In the genomic region with DNA sequence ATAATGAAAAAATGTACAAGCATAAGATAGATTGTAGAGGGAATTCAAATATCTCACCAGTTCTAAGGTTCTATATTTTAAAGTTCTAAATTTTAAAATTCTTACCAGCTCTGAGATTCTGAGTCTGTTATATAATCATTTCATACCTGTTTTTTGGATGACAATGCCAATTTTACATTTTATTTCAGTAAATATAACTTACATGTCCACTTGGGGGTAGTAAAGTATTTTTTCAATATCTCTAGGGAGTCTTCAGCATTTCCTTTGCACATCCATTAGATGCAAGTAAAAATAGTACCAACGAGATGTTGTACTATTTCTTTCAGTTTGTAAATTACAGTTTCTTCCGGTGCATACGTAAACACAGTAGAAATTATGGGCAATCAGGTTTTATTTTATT, we compare ENCODE assay signal across 17 cellular contexts. TPM values are rescaled to one million over a fixed set of nuclear protein-coding genes. Genes with fewer than 3 reads are reported as not detected.
"Had no signal": no experiment of that assay in that cellular context is flagged by ENCODE, and none has a peak within 500 bp of the region (broad histone marks: within the 10 kb centered on the region; RNA-seq: fewer than 3 reads in every experiment).

No MANE protein-coding gene starts in this region.

- H3K4me1 ChIP-seq: gastroesophageal sphincter, pancreas, tibial nerve had no signal

- H3K4me3 ChIP-seq: gastroesophageal sphincter, pancreas, tibial nerve had no signal

- H3K27me3 ChIP-seq: gastroesophageal sphincter, pancreas, tibial nerve had no signal

- H3K27ac Mint-ChIP-seq: activated CD8-positive, alpha-beta T cell treated with anti-CD3 and anti-CD28 coated beads for 36 hours; activated naive CD8-positive, alpha-beta T cell treated with anti-CD3 and anti-CD28 coated beads, Interleukin-2, amount 10 ng/mL, durations not matched to agents 7 days and 5 days; activated T-cell treated with anti-CD3 and anti-CD28 coated beads, Interleukin-2, amount 50 U/mL, for 72 hours had no signal

- H3K9me3 Mint-ChIP-seq: activated CD8-positive, alpha-beta T cell treated with anti-CD3 and anti-CD28 coated beads for 36 hours; activated naive CD8-positive, alpha-beta T cell treated with anti-CD3 and anti-CD28 coated beads, Interleukin-2, amount 10 ng/mL, durations not matched to agents 7 days and 5 days had no signal

- H3K4me1 Mint-ChIP-seq: activated naive CD8-positive, alpha-beta T cell treated with anti-CD3 and anti-CD28 coated beads, Interleukin-2, amount 10 ng/mL, durations not matched to agents 7 days and 5 days had no signal

- ATAC-seq: activated CD8-positive, alpha-beta T cell treated with anti-CD3 and anti-CD28 coated beads for 36 hours; gastroesophageal sphincter; pancreas had no signal

- DNase-seq: activated CD4-positive, alpha-beta T cell treated with anti-CD3 and anti-CD28 coated beads for 4 hours; activated CD8-positive, alpha-beta memory T cell treated with anti-CD3 and anti-CD28 coated beads, Interleukin-2, amount 50 U/mL, for 4 hours; activated CD8-positive, alpha-beta T cell treated with anti-CD3 and anti-CD28 coated beads for 36 hours; activated gamma-delta T cell treated with Interleukin-2 at 50 U/mL for 16 hours; activated naive CD8-positive, alpha-beta T cell treated with anti-CD3 and anti-CD28 coated beads, Interleukin-2, amount 10 ng/mL, durations not matched to agents 7 days and 5 days; activated T-cell treated with anti-CD3 and anti-CD28 coated beads, Interleukin-2, amount 50 U/mL, for 72 hours; aorta; pancreas; T-helper 9 cell had no signal

- H3K4me3 Mint-ChIP-seq: activated CD8-positive, alpha-beta T cell treated with anti-CD3 and anti-CD28 coated beads for 36 hours; activated naive CD8-positive, alpha-beta T cell treated with anti-CD3 and anti-CD28 coated beads, Interleukin-2, amount 10 ng/mL, durations not matched to agents 7 days and 5 days; activated T-cell treated with anti-CD3 and anti-CD28 coated beads, Interleukin-2, amount 50 U/mL, for 72 hours had no signal

- H3K27ac ChIP-seq: gastroesophageal sphincter, pancreas, tibial nerve, VCaP had no signal

- H3K36me3 Mint-ChIP-seq: activated naive CD8-positive, alpha-beta T cell treated with anti-CD3 and anti-CD28 coated beads, Interleukin-2, amount 10 ng/mL, durations not matched to agents 7 days and 5 days had no signal

- H3K36me3 ChIP-seq: gastroesophageal sphincter, pancreas, tibial nerve had no signal

- H3K9me3 ChIP-seq: gastroesophageal sphincter, pancreas, tibial nerve had no signal

RNA-seq across cellular contexts. Expression of a gene that starts 25.7 kb away (rescaled TPM):
- total RNA-seq: activated CD8-positive, alpha-beta T cell treated with anti-CD3 and anti-CD28 coated beads for 36 hours; activated naive CD8-positive, alpha-beta T cell treated with anti-CD3 and anti-CD28 coated beads, Interleukin-2, amount 10 ng/mL, durations not matched to agents 7 days and 5 days; activated T-cell treated with anti-CD3 and anti-CD28 coated beads, Interleukin-2, amount 50 U/mL, for 72 hours; aorta; bronchial epithelial cell; fibroblast of lung; gastroesophageal sphincter; kidney epithelial cell; lower leg skin; myocyte; pancreas; tibial nerve had no signal
- polyA plus RNA-seq: aorta, fibroblast of lung had no signal
